Comparison of ENCODE assay signal across 2 cellular contexts in genomic region chr21:44432841-44433790, GRCh38.
TF ChIP-seq lines count a peak whose summit lies in the region.

No MANE protein-coding gene starts in this region.

TF ChIP-seq in SK-N-SH, 30 proteins besides CTCF, POLR2A, EP300 and RAD21 (continued from another document):
- no peak for TF ChIP-seq IRF3 (IDR thresholded peaks at IDR 0.05; ENCODE audit: low read depth, low read length)

TF ChIP-seq in SK-N-SH treated with all-trans-retinoic acid at 6 μM for 48 hours, 23 proteins besides CTCF, POLR2A, EP300 and RAD21 (continued from another document):
- TF ChIP-seq, protein P1, sequence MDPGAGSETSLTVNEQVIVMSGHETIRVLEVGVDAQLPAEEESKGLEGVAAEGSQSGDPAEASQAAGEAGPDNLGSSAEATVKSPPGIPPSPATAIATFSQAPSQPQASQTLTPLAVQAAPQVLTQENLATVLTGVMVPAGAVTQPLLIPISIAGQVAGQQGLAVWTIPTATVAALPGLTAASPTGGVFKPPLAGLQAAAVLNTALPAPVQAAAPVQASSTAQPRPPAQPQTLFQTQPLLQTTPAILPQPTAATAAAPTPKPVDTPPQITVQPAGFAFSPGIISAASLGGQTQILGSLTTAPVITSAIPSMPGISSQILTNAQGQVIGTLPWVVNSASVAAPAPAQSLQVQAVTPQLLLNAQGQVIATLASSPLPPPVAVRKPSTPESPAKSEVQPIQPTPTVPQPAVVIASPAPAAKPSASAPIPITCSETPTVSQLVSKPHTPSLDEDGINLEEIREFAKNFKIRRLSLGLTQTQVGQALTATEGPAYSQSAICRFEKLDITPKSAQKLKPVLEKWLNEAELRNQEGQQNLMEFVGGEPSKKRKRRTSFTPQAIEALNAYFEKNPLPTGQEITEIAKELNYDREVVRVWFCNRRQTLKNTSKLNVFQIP (CRISPR knock-in tag; IDR thresholded peaks at IDR 0.05; ENCODE audit: borderline replicate concordance, low read depth): no peak
- TF ChIP-seq GLIS3 (CRISPR knock-in tag; IDR thresholded peaks at IDR 0.05): no peak
- no peak for TF ChIP-seq CSDC2 (CRISPR knock-in tag; IDR thresholded peaks at IDR 0.05)
- TF ChIP-seq ISL1 (CRISPR knock-in tag; IDR thresholded peaks at IDR 0.05): no peak
- TF ChIP-seq ZC3H10 (CRISPR knock-in tag; IDR thresholded peaks at IDR 0.05): no peak
- no peak for TF ChIP-seq ZNF70 (CRISPR knock-in tag; IDR thresholded peaks at IDR 0.05)
